ENCODE assay signal across 18 cellular contexts in the genomic region with DNA sequence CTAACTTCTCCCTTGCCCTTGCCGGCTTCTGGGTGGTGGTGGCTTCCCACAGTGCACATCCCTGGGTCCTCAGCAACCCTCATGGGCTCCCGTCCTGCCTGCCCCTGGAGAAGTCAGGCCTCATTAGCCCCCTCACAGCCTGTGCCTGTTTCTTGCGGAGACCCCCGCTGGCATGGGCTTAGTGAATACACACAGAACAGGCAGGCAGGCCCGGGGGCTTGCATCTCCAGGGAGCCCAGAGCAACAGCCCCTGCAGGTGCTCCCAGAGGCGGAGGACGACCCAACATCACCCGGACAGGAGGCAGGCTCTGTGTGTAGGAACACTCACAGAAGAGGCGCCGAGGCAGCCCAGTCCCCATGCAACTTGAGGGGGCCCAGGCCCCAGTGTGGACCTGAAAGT. TPM values are rescaled to one million over a fixed set of nuclear protein-coding genes. Genes with fewer than 3 reads are reported as not detected.
DNase-seq lines count a peak whose midpoint lies in the region; ATAC-seq, FAIRE-seq and TF ChIP-seq lines count a peak whose summit lies in the region.
"Had no signal": no experiment of that assay in that cellular context is flagged by ENCODE, and none has a peak within 500 bp of the region (broad histone marks: within the 10 kb centered on the region; RNA-seq: fewer than 3 reads in every experiment).

No MANE protein-coding gene starts in this region.

- no peak overlapping the region for H2AFZ ChIP-seq in neuronal stem cell (ENCODE audit: low read length)
- H2AFZ ChIP-seq: GM23248 had no signal

- peak overlapping the region; percentile 39 for H2AK5ac ChIP-seq in neuronal stem cell (ENCODE audit: low read depth, low read length)

- POLR2A ChIA-PET in activated naive CD8-positive, alpha-beta T cell treated with anti-CD3 and anti-CD28 coated beads, Interleukin-2, amount 10 ng/mL, durations not matched to agents 7 days and 5 days (lab: Charles Lee), result interaction anchor here (0.6 kb wide), 1 partner anchor 442 kb away, joined by 6 read pairs; no protein-coding TSS in a partner anchor
- POLR2A ChIA-PET in HEK293 (lab: Yijun Ruan, JAX), result no interaction called here

- peak; percentile 12 for ATAC-seq in activated naive CD8-positive, alpha-beta T cell treated with anti-CD3 and anti-CD28 coated beads, Interleukin-2, amount 10 ng/mL, durations not matched to agents 7 days and 5 days (ENCODE audit: low read depth)
- no peak for ATAC-seq in activated T-helper 17 cell treated with anti-CD3 and anti-CD28 coated beads, Interleukin-2, amount 50 U/mL, for 72 hours (replicated peaks)
- ATAC-seq: GM12878 had no signal

- no peak for DNase-seq in activated naive CD8-positive, alpha-beta T cell treated with anti-CD3 and anti-CD28 coated beads, Interleukin-2, amount 10 ng/mL, durations not matched to agents 7 days and 5 days
- DNase-seq in activated naive CD8-positive, alpha-beta T cell treated with anti-CD3 and anti-CD28 coated beads for 36 hours, result no peak
- DNase-seq in kidney, result peak; percentile 56
- DNase-seq in neuronal stem cell (ENCODE audit: low spot score), result no peak
- DNase-seq in HAP-1 (ENCODE audit: low spot score in 2 of 2), result no peak
- no peak for DNase-seq in NCI-H2171 treated with DMSO at 0.1 percent for 48 hours (lab: John Stamatoyannopoulos, UW)
- DNase-seq: C1 segment of cervical spinal cord; Calu3; CD4-positive, alpha-beta T cell; DMS 273 treated with DMSO at 0.1 percent for 48 hours; GM23248; IMR-90 had no signal

- no peak overlapping the region for H4K91ac ChIP-seq in neuronal stem cell (ENCODE audit: low read depth, low read length, poor library complexity)

- no peak overlapping the region for H3K27ac Mint-ChIP-seq in activated naive CD8-positive, alpha-beta T cell treated with anti-CD3 and anti-CD28 coated beads, Interleukin-2, amount 10 ng/mL, durations not matched to agents 7 days and 5 days
- no peak overlapping the region for H3K27ac Mint-ChIP-seq in activated naive CD8-positive, alpha-beta T cell treated with anti-CD3 and anti-CD28 coated beads for 36 hours
- H3K27ac Mint-ChIP-seq in activated T-helper 17 cell treated with anti-CD3 and anti-CD28 coated beads, Interleukin-2, amount 50 U/mL, for 72 hours, result no peak overlapping the region
- H3K27ac Mint-ChIP-seq: CD4-positive, alpha-beta T cell had no signal

- H2BK15ac ChIP-seq in neuronal stem cell (ENCODE audit: low read length), result peak overlapping the region; percentile 54

- WGBS in neuronal stem cell (ENCODE audit: extremely low coverage in 2 of 2, insufficient read length in 2 of 2, insufficient replicate concordance in 1 of 2), 2 donors, result no CpG with 5 or more reads among the region's 10 CpGs

- H2BK120ac ChIP-seq in neuronal stem cell (ENCODE audit: low read depth, low read length), result no peak overlapping the region

- H3K9me3 ChIP-seq in HEK293 (ENCODE audit: control insufficient read depth, insufficient read depth, low read depth, low read length), result no peaks in the 10 kb centered on the region
- peaks cover 0 to 4% of the 10 kb centered on the region in 2 donors for H3K9me3 ChIP-seq in kidney (ENCODE audit: control insufficient read depth in 1 of 2, low read length in 2 of 2)
- peaks cover 4 to 5% of the 10 kb centered on the region in 2 donors for H3K9me3 ChIP-seq in neuronal stem cell (replicated peaks in 1 of 2; ENCODE audit: control insufficient read depth in 2 of 2, insufficient read depth in 1 of 2, low read depth in 1 of 2, low read length in 2 of 2)
- no peaks in the 10 kb centered on the region; the same call in 1 of the 2 replicates for H3K9me3 ChIP-seq in HAP-1

- intact Hi-C loops in kidney (cut with DNase I), result no loop called here

- no peaks in the 10 kb centered on the region for H3K27me3 ChIP-seq in neuronal stem cell (ENCODE audit: control insufficient read depth in 3 of 3, insufficient read depth in 3 of 3, low read depth in 1 of 3, low read length in 3 of 3)
- no peaks in the 10 kb centered on the region for H3K27me3 ChIP-seq in HAP-1 (ENCODE audit: low read depth)

- H3K18ac ChIP-seq in neuronal stem cell (ENCODE audit: low read length), result peak overlapping the region; percentile 63

- in situ Hi-C loops in HAP-1 (cut with MboI; ENCODE audit: low sequenced_read_pairs), result no loop called here

- no peak overlapping the region for H3K27ac ChIP-seq in HEK293 (ENCODE audit: extremely low read depth, low read depth, low read length)
- no peak overlapping the region for H3K27ac ChIP-seq in kidney (ENCODE audit: low read depth in 2 of 2, low read length in 2 of 2)
- no peak overlapping the region for H3K27ac ChIP-seq in neuronal stem cell (replicated peaks; ENCODE audit: low read length)
- H3K27ac ChIP-seq: 22Rv1, GM23248 had no signal

- no peaks in the 10 kb centered on the region for H3K79me1 ChIP-seq in neuronal stem cell (ENCODE audit: low read depth, low read length)

- no peak overlapping the region for H3K4ac ChIP-seq in neuronal stem cell (ENCODE audit: low read length)

- no peak overlapping the region for H3K9ac ChIP-seq in kidney (ENCODE audit: low read length in 2 of 2)
- no peak overlapping the region for H3K9ac ChIP-seq in neuronal stem cell (ENCODE audit: low read depth, low read length, poor library complexity)
- H3K9ac ChIP-seq: GM23248 had no signal

- H3K4me3 Mint-ChIP-seq in activated naive CD8-positive, alpha-beta T cell treated with anti-CD3 and anti-CD28 coated beads, Interleukin-2, amount 10 ng/mL, durations not matched to agents 7 days and 5 days, result no peak overlapping the region
- no peak overlapping the region for H3K4me3 Mint-ChIP-seq in activated naive CD8-positive, alpha-beta T cell treated with anti-CD3 and anti-CD28 coated beads for 36 hours
- no peak overlapping the region for H3K4me3 Mint-ChIP-seq in activated T-helper 17 cell treated with anti-CD3 and anti-CD28 coated beads, Interleukin-2, amount 50 U/mL, for 72 hours
- H3K4me3 Mint-ChIP-seq: CD4-positive, alpha-beta T cell had no signal

- H3K9me3 Mint-ChIP-seq in activated naive CD8-positive, alpha-beta T cell treated with anti-CD3 and anti-CD28 coated beads, Interleukin-2, amount 10 ng/mL, durations not matched to agents 7 days and 5 days, result no peaks in the 10 kb centered on the region
- H3K9me3 Mint-ChIP-seq in activated naive CD8-positive, alpha-beta T cell treated with anti-CD3 and anti-CD28 coated beads for 36 hours, result no peaks in the 10 kb centered on the region
- no peaks in the 10 kb centered on the region for H3K9me3 Mint-ChIP-seq in activated T-helper 17 cell treated with anti-CD3 and anti-CD28 coated beads, Interleukin-2, amount 50 U/mL, for 72 hours
- H3K9me3 Mint-ChIP-seq: CD4-positive, alpha-beta T cell had no signal

- no peaks in the 10 kb centered on the region for H3K4me1 ChIP-seq in HEK293 (ENCODE audit: control insufficient read depth, insufficient read depth, low read length)
- no peaks in the 10 kb centered on the region for H3K4me1 ChIP-seq in kidney (ENCODE audit: control insufficient read depth in 1 of 2, insufficient read depth in 1 of 2, low read depth in 1 of 2, low read length in 2 of 2)
- H3K4me1 ChIP-seq in neuronal stem cell (ENCODE audit: control insufficient read depth in 2 of 2, insufficient read depth in 1 of 2, low read depth in 1 of 2, low read length in 2 of 2), result peaks cover 0 to 10% of the 10 kb centered on the region in 2 donors
- H3K4me1 ChIP-seq in HAP-1, result no peaks in the 10 kb centered on the region

- H3K27me3 Mint-ChIP-seq in activated naive CD8-positive, alpha-beta T cell treated with anti-CD3 and anti-CD28 coated beads, Interleukin-2, amount 10 ng/mL, durations not matched to agents 7 days and 5 days, result no peaks in the 10 kb centered on the region
- no peaks in the 10 kb centered on the region for H3K27me3 Mint-ChIP-seq in activated naive CD8-positive, alpha-beta T cell treated with anti-CD3 and anti-CD28 coated beads for 36 hours
- H3K27me3 Mint-ChIP-seq in activated T-helper 17 cell treated with anti-CD3 and anti-CD28 coated beads, Interleukin-2, amount 50 U/mL, for 72 hours, result peaks cover 6% of the 10 kb centered on the region
- H3K27me3 Mint-ChIP-seq: CD4-positive, alpha-beta T cell had no signal

- CTCF ChIA-PET in HEK293 (lab: Yijun Ruan, JAX), result interaction anchor here (0.7 kb wide), 1 partner anchor 59 kb away, joined by 3 read pairs; no protein-coding TSS in a partner anchor

- H3K4me1 Mint-ChIP-seq in activated naive CD8-positive, alpha-beta T cell treated with anti-CD3 and anti-CD28 coated beads, Interleukin-2, amount 10 ng/mL, durations not matched to agents 7 days and 5 days, result peaks cover 18% of the 10 kb centered on the region
- peaks cover 17% of the 10 kb centered on the region for H3K4me1 Mint-ChIP-seq in activated naive CD8-positive, alpha-beta T cell treated with anti-CD3 and anti-CD28 coated beads for 36 hours
- H3K4me1 Mint-ChIP-seq in activated T-helper 17 cell treated with anti-CD3 and anti-CD28 coated beads, Interleukin-2, amount 50 U/mL, for 72 hours, result peaks cover 9% of the 10 kb centered on the region

- H3K14ac ChIP-seq in neuronal stem cell (ENCODE audit: low read length), result no peak overlapping the region

- H2BK5ac ChIP-seq in neuronal stem cell (ENCODE audit: low read length), result peak overlapping the region; percentile 88

- no peak for FAIRE-seq in kidney (lab: Jason Lieb, UNC)
- FAIRE-seq: GM18507, H54 had no signal

- H3K4me3 ChIP-seq in HEK293 (ENCODE audit: low read depth, low read length), result no peak overlapping the region
- no peak overlapping the region for H3K4me3 ChIP-seq in kidney (ENCODE audit: low read length in 2 of 2)
- H3K4me3 ChIP-seq in neuronal stem cell (ENCODE audit: low read length in 2 of 2), result peak overlapping the region in 1 of 2 donors; percentile 38
- no peak overlapping the region for H3K4me3 ChIP-seq in HAP-1
- H3K4me3 ChIP-seq: GM12878, GM23248 had no signal

- H3K36me3 ChIP-seq in HEK293 (ENCODE audit: control insufficient read depth in 2 of 2, insufficient read depth in 1 of 2, low read length in 2 of 2), result no peaks in the 10 kb centered on the region
- no peaks in the 10 kb centered on the region for H3K36me3 ChIP-seq in kidney (ENCODE audit: control insufficient read depth in 1 of 2, insufficient read depth in 2 of 2, low read length in 2 of 2)
- H3K36me3 ChIP-seq in neuronal stem cell (replicated peaks in 1 of 2; ENCODE audit: control insufficient read depth in 2 of 2, insufficient read depth in 2 of 2, low read length in 2 of 2), result no peaks in the 10 kb centered on the region
- H3K36me3 ChIP-seq in HAP-1 (replicated peaks), result no peaks in the 10 kb centered on the region

- no peaks in the 10 kb centered on the region for H3K36me3 Mint-ChIP-seq in activated naive CD8-positive, alpha-beta T cell treated with anti-CD3 and anti-CD28 coated beads, Interleukin-2, amount 10 ng/mL, durations not matched to agents 7 days and 5 days
- no peaks in the 10 kb centered on the region for H3K36me3 Mint-ChIP-seq in activated naive CD8-positive, alpha-beta T cell treated with anti-CD3 and anti-CD28 coated beads for 36 hours
- H3K36me3 Mint-ChIP-seq in activated T-helper 17 cell treated with anti-CD3 and anti-CD28 coated beads, Interleukin-2, amount 50 U/mL, for 72 hours (ENCODE audit: low read depth), result no peaks in the 10 kb centered on the region

- H3K23ac ChIP-seq in neuronal stem cell (ENCODE audit: low read depth, low read length, poor library complexity), result peak overlapping the region; percentile 16

- TF ChIP-seq CTCF in HEK293 (tag by site-specific recombination; IDR thresholded peaks at IDR 0.05) (no peak), kidney (IDR thresholded peaks at IDR 0.05; ENCODE audit: borderline replicate concordance, extremely low read depth, insufficient read depth) (no peak)

- no peak overlapping the region for H4K8ac ChIP-seq in neuronal stem cell (ENCODE audit: low read depth, low read length)

- H2BK12ac ChIP-seq in neuronal stem cell (ENCODE audit: low read length), result no peak overlapping the region

- H3K4me2 ChIP-seq in neuronal stem cell (ENCODE audit: insufficient read depth, low read length, poor library complexity, severe bottlenecking), result no peak overlapping the region

RNA-seq across cellular contexts. Expression of a gene that starts 25.1 kb away (rescaled TPM):
- 10 to 100 TPM; 67.1 to 67.2 TPM for total RNA-seq in activated naive CD8-positive, alpha-beta T cell treated with anti-CD3 and anti-CD28 coated beads, Interleukin-2, amount 10 ng/mL, durations not matched to agents 7 days and 5 days
- total RNA-seq in activated naive CD8-positive, alpha-beta T cell treated with anti-CD3 and anti-CD28 coated beads for 36 hours, result 10 to 100 TPM; 53.1 to 55.9 TPM
- 44.7 TPM for total RNA-seq in kidney
- 23.8 TPM for polyA plus RNA-seq in kidney (ENCODE audit: insufficient read depth, low read depth, low replicate concordance)
- polyA plus RNA-seq in neuronal stem cell (2013, experiment 1 of 2), result 61.7 TPM
- 70.1 TPM for polyA plus RNA-seq in neuronal stem cell (2013, experiment 2 of 2)
- 10 to 100 TPM; 34.7 to 38.7 TPM for total RNA-seq in activated T-helper 17 cell treated with anti-CD3 and anti-CD28 coated beads, Interleukin-2, amount 50 U/mL, for 72 hours
